In genomic region chr12:108806350-108806749, GRCh38 we compare ENCODE assay signal across 16 cellular contexts. TPM values are rescaled to one million over a fixed set of nuclear protein-coding genes. Genes with fewer than 3 reads are reported as not detected.
DNase-seq lines count a peak whose midpoint lies in the region; ATAC-seq and TF ChIP-seq lines count a peak whose summit lies in the region.
"Had no signal": no experiment of that assay in that cellular context is flagged by ENCODE, and none has a peak within 500 bp of the region (broad histone marks: within the 10 kb centered on the region; RNA-seq: fewer than 3 reads in every experiment).

No MANE protein-coding gene starts in this region.

- peaks cover 4% of the 10 kb centered on the region for H3K4me1 Mint-ChIP-seq in CD14-positive monocyte
- H3K4me1 Mint-ChIP-seq in type B pancreatic cell (ENCODE audit: unreplicated experiment), result peaks cover 39% of the 10 kb centered on the region

- intact Hi-C loops in CD14-positive monocyte (cut with micrococcal nuclease), result loop anchor here in 1 of 2 donors (10.0 kb wide), 2 partner anchors 48 to 72 kb away; partner anchors contain the start of genes CORO1C and SSH1
- intact Hi-C loops in psoas muscle (cut with DNase I), result loop anchor here (5.0 to 10.0 kb wide), 3 partner anchors 48 to 281 kb away; partner anchors contain the start of genes ISCU (in 1 of the 2), SART3 (in 1 of the 2) and SSH1 (in 1 of the 2)

- H3K27me3 ChIP-seq in NT2/D1 (ENCODE audit: insufficient read depth, insufficient read length) (no peaks in the 10 kb centered on the region), rectal smooth muscle tissue (ENCODE audit: control insufficient read depth, insufficient read depth, low read length) (no peaks in the 10 kb centered on the region), psoas muscle (ENCODE audit: insufficient read depth in 3 of 3, low read length in 2 of 3) (no peaks in the 10 kb centered on the region)

- H3K9ac ChIP-seq in NT2/D1 (ENCODE audit: insufficient read length, low read depth) (peak overlapping the region; percentile 32), rectal smooth muscle tissue (ENCODE audit: low read length) (no peak overlapping the region)
- H3K9ac ChIP-seq: parathyroid adenoma had no signal

- H3K4me1 ChIP-seq in NT2/D1 (ENCODE audit: insufficient read depth, insufficient read length), result no peaks in the 10 kb centered on the region
- H3K4me1 ChIP-seq in rectal smooth muscle tissue (ENCODE audit: control insufficient read depth, insufficient read depth, low read length), result peaks cover 41% of the 10 kb centered on the region
- peaks cover 34% of the 10 kb centered on the region for H3K4me1 ChIP-seq in psoas muscle

- 63 to 77% (median 72%) methylated on average over 13 of the region's 13 CpGs for WGBS in psoas muscle, 3 donors

- peaks cover 63% of the 10 kb centered on the region for H3K36me3 ChIP-seq in NT2/D1 (ENCODE audit: insufficient read depth, insufficient read length, low read length)
- H3K36me3 ChIP-seq in rectal smooth muscle tissue (ENCODE audit: control insufficient read depth, insufficient read depth, low read length), result peaks cover 9% of the 10 kb centered on the region
- H3K36me3 ChIP-seq in psoas muscle (ENCODE audit: insufficient read depth in 1 of 2, low read depth in 1 of 2), result peaks cover 6 to 75% of the 10 kb centered on the region in 2 donors

- DNase-seq in CD14-positive monocyte (ENCODE audit: low spot score) (no peak), NT2/D1 (ENCODE audit: low read depth, low spot score) (no peak), fibroblast of gingiva (ENCODE audit: low read depth) (peak; percentile 26), type B pancreatic cell (ENCODE audit: extremely low spot score, unreplicated experiment) (no peak), psoas muscle (no peak)
- DNase-seq: activated naive CD4-positive, alpha-beta T cell treated with anti-CD3 and anti-CD28 coated beads for 36 hours; EL; NCI-H1694 treated with DMSO at 0.1 percent for 48 hours; NCI-H748 treated with DMSO at 0.1 percent for 48 hours; SHP77 treated with DMSO at 0.1 percent for 48 hours had no signal

- TF ChIP-seq CTCF in CD14-positive monocyte (IDR thresholded peaks at IDR 0.05), result no peak
- TF ChIP-seq CTCF in type B pancreatic cell (conservative IDR thresholded peaks at IDR 0.05), result no peak
- no peak for TF ChIP-seq CTCF in psoas muscle (IDR thresholded peaks at IDR 0.05)

- H3K4me3 ChIP-seq in NT2/D1 (ENCODE audit: insufficient read length, low read depth) (no peak overlapping the region), rectal smooth muscle tissue (ENCODE audit: low read length) (no peak overlapping the region), psoas muscle (no peak overlapping the region)
- H3K4me3 ChIP-seq: BLaER1 treated with 17β-estradiol and CSF1 and Interleukin-3, amounts not matched to agents 10 nM and 100 nM; coronary artery had no signal

- ATAC-seq in GM19455 (IDR thresholded peaks at IDR 0.05; ENCODE audit: unreplicated experiment) (no peak), psoas muscle (no peak), GM18858 (IDR thresholded peaks at IDR 0.05; ENCODE audit: unreplicated experiment) (no peak)

- peak overlapping the region; percentile 60 for H3K27ac ChIP-seq in rectal smooth muscle tissue (ENCODE audit: low read depth, low read length)
- no peak overlapping the region for H3K27ac ChIP-seq in psoas muscle
- H3K27ac ChIP-seq: BLaER1 treated with 17β-estradiol and CSF1 and Interleukin-3, amounts not matched to agents 10 nM and 100 nM had no signal

- H3K4me3 Mint-ChIP-seq in CD14-positive monocyte, result no peak overlapping the region
- no peak overlapping the region for H3K4me3 Mint-ChIP-seq in type B pancreatic cell
- H3K4me3 Mint-ChIP-seq: activated naive CD4-positive, alpha-beta T cell treated with anti-CD3 and anti-CD28 coated beads for 36 hours had no signal

- H3K36me3 Mint-ChIP-seq in CD14-positive monocyte (peaks cover 75 to 84% of the 10 kb centered on the region in 2 donors), type B pancreatic cell (peaks cover 31% of the 10 kb centered on the region)

- H3K27me3 Mint-ChIP-seq in CD14-positive monocyte (ENCODE audit: low read depth in 3 of 3) (no peaks in the 10 kb centered on the region), type B pancreatic cell (no peaks in the 10 kb centered on the region)

- H3K9me3 ChIP-seq in NT2/D1 (ENCODE audit: insufficient read depth, low read length), result no peaks in the 10 kb centered on the region
- no peaks in the 10 kb centered on the region for H3K9me3 ChIP-seq in psoas muscle
- H3K9me3 ChIP-seq: BLaER1 treated with 17β-estradiol and CSF1 and Interleukin-3, amounts not matched to agents 10 nM and 100 nM had no signal

- no peaks in the 10 kb centered on the region for H3K9me3 Mint-ChIP-seq in CD14-positive monocyte
- H3K9me3 Mint-ChIP-seq in type B pancreatic cell, result no peaks in the 10 kb centered on the region
- H3K9me3 Mint-ChIP-seq: activated naive CD4-positive, alpha-beta T cell treated with anti-CD3 and anti-CD28 coated beads for 36 hours had no signal

- H3K27ac Mint-ChIP-seq in CD14-positive monocyte (peak overlapping the region in 5 of 7 donors; percentile 3 to 75 (median 60)), type B pancreatic cell (no peak overlapping the region)
- H3K27ac Mint-ChIP-seq: activated naive CD4-positive, alpha-beta T cell treated with anti-CD3 and anti-CD28 coated beads for 36 hours had no signal

RNA-seq across cellular contexts. Expression of gene SSH1, which starts 51.0 kb away (rescaled TPM):
- polyA plus RNA-seq in CD14-positive monocyte (1 to 10 TPM; 5.2 to 8.7 TPM), psoas muscle (10 to 100 TPM; 10.0 to 39.8 (median 10.9) TPM)
- total RNA-seq in type B pancreatic cell (ENCODE audit: low replicate concordance) (32.2 and 33.7 TPM in 2 replicates), psoas muscle (10 to 100 TPM; 24.9 to 68.6 (median 55.9) TPM)
